In the genomic region with DNA sequence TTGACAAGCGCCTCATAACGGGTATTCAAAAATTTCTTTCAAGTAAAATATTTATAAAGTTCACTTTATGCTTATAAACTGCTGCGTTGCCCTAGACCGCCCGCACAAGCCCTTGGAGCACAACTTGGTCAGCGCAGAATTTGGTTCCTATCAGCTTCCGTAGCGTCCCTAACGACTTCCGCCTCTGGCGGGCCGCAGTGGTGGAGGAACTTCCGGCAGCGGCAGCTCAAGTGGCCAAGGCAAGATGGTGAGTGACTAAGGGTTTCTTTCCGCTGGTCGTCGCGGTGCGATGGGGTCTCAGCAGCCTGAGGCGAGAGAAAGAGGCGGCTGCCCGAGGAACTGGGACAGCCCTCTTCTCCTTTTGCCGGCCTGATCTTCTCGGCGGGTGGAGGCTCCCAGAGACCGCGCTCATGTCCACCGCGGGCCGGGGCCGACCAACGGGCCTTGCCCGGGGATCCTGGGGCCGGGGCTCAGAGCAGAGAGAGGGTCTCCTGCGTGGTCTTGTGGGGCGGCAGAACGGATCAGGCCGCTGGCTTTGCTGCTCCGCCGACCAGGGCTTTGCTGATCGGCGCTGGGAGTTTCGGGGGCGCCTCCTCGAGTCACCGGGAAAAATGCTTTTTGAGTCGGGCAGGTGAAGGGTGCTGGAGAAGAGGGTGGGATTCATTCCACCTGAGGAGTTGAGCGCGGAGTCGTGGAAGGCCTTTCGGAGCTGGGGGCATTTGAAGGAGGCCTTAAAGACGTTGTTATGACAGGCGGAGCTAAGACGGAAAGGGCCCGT, we compare ENCODE assay signal across 8 cellular contexts. TPM values are rescaled to one million over a fixed set of nuclear protein-coding genes. Genes with fewer than 3 reads are reported as not detected.
A peak's percentile ranks its signal among the peaks of the same experiment; 100 is the strongest.
DNase-seq lines count a peak whose midpoint lies in the region; ATAC-seq and FAIRE-seq lines count a peak whose summit lies in the region.

A gene (plus strand): TSS at position 200 of the 778 bp plus-strand sequence. CDS start 45 bp downstream, at position 245.

- in situ Hi-C loops in endometrial microvascular endothelial cells (cut with HindIII; ENCODE audit: inconsistent ontology term, low pct_unique_long_range_greater_than_20kb, low sequenced_read_pairs) = no loop called here

- FAIRE-seq in HTR-8/SVneo (lab: Jason Lieb, UNC) = peak; percentile 82

- DNase-seq in COLO829 (ENCODE audit: low spot score) (peak; percentile 89), HTR-8/SVneo (ENCODE audit: insufficient read length, low spot score) (peak; percentile 90), NOMO-1 treated with dmso at 0.1 percent for 144 hours (lab: John Stamatoyannopoulos, UW; ENCODE audit: unreplicated experiment) (peak; percentile 93), mesenteric fat pad (ENCODE audit: low spot score) (peak; percentile 96)
- DNase-seq in activated CD8-positive, alpha-beta memory T cell treated with anti-CD3 and anti-CD28 coated beads for 48 hours (ENCODE audit: low read depth in 2 of 3, low spot score in 2 of 3) = peak; percentile 45 to 76 (median 69)
- DNase-seq in stimulated activated CD8-positive, alpha-beta memory T cell treated with anti-CD3 and anti-CD28 coated beads, Interleukin-15, amount 100 ng/mL, for 24 hours (ENCODE audit: low read depth) = peak; percentile 69

- ATAC-seq in GM21367 (IDR thresholded peaks at IDR 0.05; ENCODE audit: unreplicated experiment) = peak; percentile 85

RNA-seq across cellular contexts. Expression of the gene that starts here (rescaled TPM):
- total RNA-seq in endometrial microvascular endothelial cells (ENCODE audit: inconsistent ontology term) (203 TPM), mesenteric fat pad (107 TPM)

Comparison
In these comparisons a context has a peak if more than half of its experiments do, and no peak if none do; other contexts are left out.
1. Peak in every context shown above with its lines: DNase-seq and ATAC-seq.